ENCODE assay signal across 8 cellular contexts in the genomic region with DNA sequence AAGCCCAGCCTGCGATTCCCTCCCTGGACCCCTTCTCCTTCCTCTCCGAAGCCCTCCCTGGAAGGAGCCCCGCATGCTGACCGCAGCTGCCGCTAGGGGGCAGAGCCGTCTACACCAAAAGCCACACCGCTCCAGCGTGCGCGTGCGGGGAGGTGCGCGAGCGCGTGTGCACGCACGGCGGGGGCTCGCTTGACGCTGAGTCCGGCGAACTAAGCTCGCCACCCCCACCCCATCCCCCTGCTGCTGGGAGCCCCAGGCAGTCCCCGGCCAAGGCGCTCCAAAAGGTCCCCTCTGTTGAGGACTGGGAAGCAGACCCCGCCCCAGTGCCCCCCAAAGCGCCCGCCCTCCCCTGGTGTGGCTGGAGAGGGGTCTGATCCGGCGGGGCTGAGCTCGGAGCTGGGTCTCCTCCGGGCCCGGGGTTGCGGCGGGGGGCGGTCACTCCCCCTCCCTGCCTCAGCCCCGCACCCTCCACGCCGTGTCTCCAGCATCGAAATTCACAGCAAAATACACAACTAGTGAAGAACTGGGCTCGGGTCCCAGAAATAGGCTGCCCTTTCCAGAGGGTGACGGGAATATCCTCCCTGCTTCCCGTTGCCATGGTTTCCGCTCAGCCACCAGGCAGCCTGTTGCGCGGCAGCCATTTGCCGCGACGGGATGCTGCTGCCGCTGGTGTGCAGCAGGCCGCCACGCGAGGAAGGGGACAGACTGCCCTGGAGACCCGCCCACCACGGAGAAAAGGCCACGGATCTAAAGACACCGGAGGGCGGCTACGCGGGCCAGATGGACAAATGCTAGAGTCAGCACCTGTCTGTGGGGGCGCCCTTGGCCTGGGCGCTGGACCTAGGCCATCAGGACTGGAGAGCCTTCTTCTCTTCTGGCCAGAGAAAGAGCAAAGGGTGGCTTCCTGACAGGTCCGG. TPM values are rescaled to one million over a fixed set of nuclear protein-coding genes. Genes with fewer than 3 reads are reported as not detected.
DNase-seq lines count a peak whose midpoint lies in the region; ATAC-seq, FAIRE-seq and TF ChIP-seq lines count a peak whose summit lies in the region.

No MANE protein-coding gene starts in this region.

- TF ChIP-seq POLR2A in endothelial cell of umbilical vein (IDR thresholded peaks at IDR 0.05; ENCODE audit: low read depth, low read length) = no peak

- dilution Hi-C loops in endothelial cell of umbilical vein (cut with MboI; ENCODE audit: extremely low pct_ligation_motif_present, low sequenced_read_pairs) = no loop called here

- CTCF ChIA-PET in endothelial cell of umbilical vein (lab: Charles Lee) = interaction anchor here (0.6 to 3.1 kb wide), 19 partner anchors 9 to 668 kb away, joined by 3 to 51 read pairs (median 5); a partner anchor contains a TSS

- H3K27ac ChIP-seq in DOHH2 (ENCODE audit: low read depth, low read length) (no peak overlapping the region), endothelial cell of umbilical vein (ENCODE audit: insufficient read depth, low read depth, low read length) (no peak overlapping the region)

- TF ChIP-seq CTCF in DOHH2 (IDR thresholded peaks at IDR 0.05; ENCODE audit: low read depth, low read length, poor library complexity, severe bottlenecking) (peak; percentile 61), endothelial cell of umbilical vein (IDR thresholded peaks at IDR 0.05; ENCODE audit: extremely low read depth in 1 of 2, insufficient read depth in 1 of 2, low read depth in 1 of 2, low read length in 2 of 2) (peak; percentile 63 to 88), mucosa of descending colon (IDR thresholded peaks at IDR 0.05) (peak; percentile 46)

- peak; percentile 80 for DNase-seq in NCI-H69 (lab: John Stamatoyannopoulos, UW)
- DNase-seq in activated T-cell treated with anti-CD3 and anti-CD28 coated beads for 24 hours (ENCODE audit: low read depth) = peak; percentile 68
- DNase-seq in endothelial cell of umbilical vein (ENCODE audit: low read depth, low spot score) = peak; percentile 65
- DNase-seq in mucosa of descending colon = peak; percentile 74 to 80 (median 78)
- peak; percentile 50 to 61 for DNase-seq in stimulated activated CD8-positive, alpha-beta memory T cell treated with anti-CD3 and anti-CD28 coated beads, Interleukin-4, amount 100 ng/mL, for 1 hour (ENCODE audit: low read depth in 2 of 2, low spot score in 1 of 2)

- no peaks in the 10 kb centered on the region for H4K20me1 ChIP-seq in DOHH2 (ENCODE audit: control insufficient read depth, insufficient read depth, low read depth, low read length)
- no peaks in the 10 kb centered on the region for H4K20me1 ChIP-seq in endothelial cell of umbilical vein (replicated peaks; ENCODE audit: control insufficient read depth, extremely low read depth, insufficient read depth, low read length)

- no peaks in the 10 kb centered on the region for H3K9me3 ChIP-seq in DOHH2 (ENCODE audit: control insufficient read depth, insufficient read depth, low read length)
- no peaks in the 10 kb centered on the region for H3K9me3 ChIP-seq in endothelial cell of umbilical vein (replicated peaks; ENCODE audit: control insufficient read depth, insufficient read depth, low read length)
- no peaks in the 10 kb centered on the region for H3K9me3 ChIP-seq in mucosa of descending colon

- peak overlapping the region; percentile 50 for H3K4me2 ChIP-seq in DOHH2 (ENCODE audit: low read length)
- no peak overlapping the region for H3K4me2 ChIP-seq in endothelial cell of umbilical vein (ENCODE audit: insufficient read depth, low read length)

- H3K79me2 ChIP-seq in DOHH2 (ENCODE audit: control insufficient read depth, low read length) = no peaks in the 10 kb centered on the region
- no peaks in the 10 kb centered on the region for H3K79me2 ChIP-seq in endothelial cell of umbilical vein (ENCODE audit: control insufficient read depth, insufficient read depth, low read length)

- H3K4me1 ChIP-seq in DOHH2 (ENCODE audit: control insufficient read depth, low read length) (no peaks in the 10 kb centered on the region), endothelial cell of umbilical vein (ENCODE audit: control insufficient read depth, extremely low read depth, insufficient read depth, low read length) (no peaks in the 10 kb centered on the region), mucosa of descending colon (ENCODE audit: low read depth) (no peaks in the 10 kb centered on the region)

- peak; percentile 73 for FAIRE-seq in endothelial cell of umbilical vein (lab: Jason Lieb, UNC)

- no TSS peak for BruUV-seq in endothelial cell of umbilical vein (replicated peaks; lab: Mats Ljungman, UMichigan)

- H3K9me2 ChIP-seq in DOHH2 (replicated peaks; ENCODE audit: control insufficient read depth, low read length) = no peaks in the 10 kb centered on the region

- H3F3A ChIP-seq in DOHH2 (ENCODE audit: control insufficient read depth, insufficient read depth) = no peaks in the 10 kb centered on the region

- no peak overlapping the region for H3K9ac ChIP-seq in endothelial cell of umbilical vein (replicated peaks; ENCODE audit: extremely low read depth, insufficient read depth, low read length)

- ATAC-seq in HG02852 (IDR thresholded peaks at IDR 0.05; ENCODE audit: unreplicated experiment) (peak; percentile 68), mucosa of descending colon (peak; percentile 91), GM21528 (IDR thresholded peaks at IDR 0.05; ENCODE audit: low FRiP score, unreplicated experiment) (no peak)

- intact Hi-C loops in endothelial cell of umbilical vein (cut with micrococcal nuclease) = loop anchor here (1.0 to 2.0 kb wide), 2 partner anchors 58 to 99 kb away; no protein-coding TSS in a partner anchor
- intact Hi-C loops in mucosa of descending colon (cut with DNase I, micrococcal nuclease) = no loop called here

- peak overlapping the region; percentile 43; the same call in 1 of the 2 replicates for H3K4me3 ChIP-seq in DOHH2 (ENCODE audit: low read length)
- H3K4me3 ChIP-seq in endothelial cell of umbilical vein (replicated peaks in 1 of 3; ENCODE audit: insufficient read depth in 1 of 3, low read depth in 1 of 3, low read length in 3 of 3) = peak overlapping the region in 2 of 3 experiments; percentile 11 to 19
- H3K4me3 ChIP-seq in mucosa of descending colon = no peak overlapping the region

- no peaks in the 10 kb centered on the region for H3K9me1 ChIP-seq in endothelial cell of umbilical vein (replicated peaks; ENCODE audit: control insufficient read depth, extremely low read depth, insufficient read depth, low read length)

- POLR2A ChIA-PET in endothelial cell of umbilical vein (lab: Charles Lee) = no interaction called here

- peaks cover 19% of the 10 kb centered on the region for H3K27me3 ChIP-seq in DOHH2 (ENCODE audit: control insufficient read depth, low read length)
- peaks cover 4 to 6% of the 10 kb centered on the region in 2 experiments for H3K27me3 ChIP-seq in endothelial cell of umbilical vein (ENCODE audit: control insufficient read depth in 2 of 2, insufficient read depth in 2 of 2, low read length in 2 of 2)

- H2AFZ ChIP-seq in endothelial cell of umbilical vein (ENCODE audit: low read depth, low read length) = peak overlapping the region; percentile 56

- no peaks in the 10 kb centered on the region for H3K36me3 ChIP-seq in DOHH2 (ENCODE audit: control insufficient read depth, low read length)
- H3K36me3 ChIP-seq in endothelial cell of umbilical vein (ENCODE audit: control insufficient read depth in 2 of 2, extremely low read depth in 1 of 2, insufficient read depth in 2 of 2, low read length in 2 of 2) = no peaks in the 10 kb centered on the region
- H3K36me3 ChIP-seq in mucosa of descending colon (ENCODE audit: low read depth) = no peaks in the 10 kb centered on the region

TF ChIP-seq in endothelial cell of umbilical vein, 7 proteins besides CTCF, POLR2A, EP300 and RAD21:
- TF ChIP-seq FOS (IDR thresholded peaks at IDR 0.05; ENCODE audit: borderline replicate concordance, insufficient read depth, low read length) = no peak
- no peak for TF ChIP-seq GATA2 (IDR thresholded peaks at IDR 0.05; ENCODE audit: insufficient read depth, insufficient read length, low read depth, low read length)
- no peak for TF ChIP-seq JUN (IDR thresholded peaks at IDR 0.05; ENCODE audit: borderline replicate concordance, insufficient read depth, insufficient read length, low read depth)
- TF ChIP-seq, protein P1, sequence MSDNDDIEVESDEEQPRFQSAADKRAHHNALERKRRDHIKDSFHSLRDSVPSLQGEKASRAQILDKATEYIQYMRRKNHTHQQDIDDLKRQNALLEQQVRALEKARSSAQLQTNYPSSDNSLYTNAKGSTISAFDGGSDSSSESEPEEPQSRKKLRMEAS (IDR thresholded peaks at IDR 0.05; ENCODE audit: insufficient read depth, insufficient read length) = peak; percentile 31
- TF ChIP-seq MYC (IDR thresholded peaks at IDR 0.05; ENCODE audit: low read depth, low read length) = no peak

RNA-seq across cellular contexts. Expression of a gene that starts 11.2 kb away (rescaled TPM):
- total RNA-seq in endothelial cell of umbilical vein = 20.8 and 21.3 TPM in 2 replicates
- polyA plus RNA-seq in endothelial cell of umbilical vein = 37.0 and 42.9 TPM in 2 replicates
- polyA plus RNA-seq in endothelial cell of umbilical vein (2011; cell fraction: cytosol; rRNA removed) = 26.8 and 30.4 TPM in 2 replicates
- polyA plus RNA-seq in endothelial cell of umbilical vein (2011; cell fraction: nucleus; rRNA removed) = 11.8 and 14.3 TPM in 2 replicates
- polyA plus RNA-seq in endothelial cell of umbilical vein (2012) = 22.0 and 25.3 TPM in 2 replicates
- polyA minus RNA-seq in endothelial cell of umbilical vein = 16.5 and 17.2 TPM in 2 replicates
- polyA minus RNA-seq in endothelial cell of umbilical vein (2011; cell fraction: cytosol; rRNA and poly(A)+ RNA removed) = 23.0 TPM
- 1.7 and 4.5 TPM in 2 replicates for polyA minus RNA-seq in endothelial cell of umbilical vein (2011; cell fraction: nucleus; rRNA and poly(A)+ RNA removed)
- 10 to 100 TPM; 13.1 to 19.9 (median 16.0) TPM for total RNA-seq in mucosa of descending colon

RNA-seq across cellular contexts. Expression of a gene that starts 36.8 kb away (rescaled TPM):
- total RNA-seq in endothelial cell of umbilical vein (0.35 TPM in 1 of 2 replicates, not detected in the other), mucosa of descending colon (not detected)
- 0.04 and 0.05 TPM in 2 replicates for polyA plus RNA-seq in endothelial cell of umbilical vein
- polyA plus RNA-seq in endothelial cell of umbilical vein (2011; cell fraction: cytosol; rRNA removed) = 0.09 and 0.14 TPM in 2 replicates
- polyA plus RNA-seq in endothelial cell of umbilical vein (2011; cell fraction: nucleus; rRNA removed) = 0.05 TPM in 1 of 2 replicates, not detected in the other
- 0.19 and 0.29 TPM in 2 replicates for polyA plus RNA-seq in endothelial cell of umbilical vein (2012)
- 0.19 and 0.74 TPM in 2 replicates for polyA minus RNA-seq in endothelial cell of umbilical vein
- polyA minus RNA-seq in endothelial cell of umbilical vein (2011; cell fraction: cytosol; rRNA and poly(A)+ RNA removed) = 22.1 TPM
- polyA minus RNA-seq in endothelial cell of umbilical vein (2011; cell fraction: nucleus; rRNA and poly(A)+ RNA removed) = not detected in 2 replicates
